ENCODE assay signal across 8 cellular contexts in the genomic region with DNA sequence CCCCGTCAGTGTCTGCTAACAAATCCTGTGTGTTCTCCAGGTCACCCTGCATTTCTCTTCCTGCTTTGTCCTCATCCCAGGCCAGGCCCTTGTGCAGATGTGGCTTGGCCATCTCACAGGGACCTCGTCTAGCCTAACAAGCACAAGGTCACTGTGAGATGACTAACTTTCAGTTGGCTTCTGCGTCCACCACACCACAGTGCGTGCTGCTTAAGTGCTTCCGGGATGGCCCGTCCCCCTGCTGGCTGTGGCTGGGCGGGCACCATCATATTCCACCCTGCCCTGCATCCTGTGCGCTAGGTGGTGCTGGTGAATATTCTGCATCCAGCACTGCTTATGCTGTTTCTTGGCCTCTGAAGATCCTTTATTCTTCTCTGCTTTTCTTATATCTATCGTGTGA. TPM values are rescaled to one million over a fixed set of nuclear protein-coding genes. Genes with fewer than 3 reads are reported as not detected.
DNase-seq lines count a peak whose midpoint lies in the region; ATAC-seq, FAIRE-seq and TF ChIP-seq lines count a peak whose summit lies in the region.

No MANE protein-coding gene starts in this region.

- H3K4me1 Mint-ChIP-seq in nephron = peaks cover 36% of the 10 kb centered on the region

- DNase-seq in ELR (ENCODE audit: low read depth) = peak; percentile 38
- peak; percentile 19 for DNase-seq in HuH-7 (ENCODE audit: low spot score)
- peak; percentile 19 for DNase-seq in bronchial epithelial cell (ENCODE audit: low read depth)
- no peak for DNase-seq in stimulated activated CD4-positive, alpha-beta T cell treated with anti-CD3 and anti-CD28 coated beads, Interleukin-2, amount 100 ng/mL, for 24 hours
- DNase-seq in NCI-H345 treated with DMSO at 0.1 percent for 48 hours (lab: John Stamatoyannopoulos, UW; ENCODE audit: unreplicated experiment) = no peak
- DNase-seq in DMS79 treated with DMSO at 0.1 percent for 48 hours (lab: John Stamatoyannopoulos, UW) = no peak

- peaks cover under 1% of the 10 kb centered on the region for H3K36me3 ChIP-seq in bronchial epithelial cell (ENCODE audit: control insufficient read depth, insufficient read depth, low read length)

- ATAC-seq in HG02588 (IDR thresholded peaks at IDR 0.05; ENCODE audit: unreplicated experiment) = no peak

- H3K27ac Mint-ChIP-seq in nephron = peak overlapping the region in 2 of 3 experiments; percentile 42 to 49

- no peak overlapping the region for H3K4me3 ChIP-seq in bronchial epithelial cell (ENCODE audit: low read depth, low read length)

- no peaks in the 10 kb centered on the region for H3K27me3 ChIP-seq in bronchial epithelial cell (ENCODE audit: control insufficient read depth, insufficient read depth, low read length)

- peaks cover 86% of the 10 kb centered on the region for H3K36me3 Mint-ChIP-seq in nephron (ENCODE audit: low read depth)

- H3K9me3 Mint-ChIP-seq in nephron = no peaks in the 10 kb centered on the region

- no peaks in the 10 kb centered on the region for H3K27me3 Mint-ChIP-seq in nephron (ENCODE audit: low read depth)

- peak; percentile 65 for TF ChIP-seq CTCF in bronchial epithelial cell (IDR thresholded peaks at IDR 0.05; ENCODE audit: insufficient read depth, low read length, severe bottlenecking)
- peak; percentile 37 to 58 (median 42) for TF ChIP-seq CTCF in nephron (IDR thresholded peaks at IDR 0.05; ENCODE audit: unreplicated experiment in 3 of 3)

- FAIRE-seq in bronchial epithelial cell (lab: Jason Lieb, UNC) = peak; percentile 43

- no peak overlapping the region for H3K4me3 Mint-ChIP-seq in nephron

RNA-seq across cellular contexts. Expression of gene RBBP7, which starts 33.8 kb away (rescaled TPM):
- total RNA-seq in bronchial epithelial cell = 77.4 and 112 TPM in 2 replicates

RNA-seq across cellular contexts. Expression of gene TXLNG, which starts 50.1 kb away (rescaled TPM):
- 7.6 and 11.6 TPM in 2 replicates for total RNA-seq in bronchial epithelial cell

Comparison
In these comparisons a context has a peak if more than half of its experiments do, and no peak if none do; other contexts are left out.
1. DNase-seq: peak in ELR (single experiment), HuH-7 (single experiment) and bronchial epithelial cell (single experiment); none in stimulated activated CD4-positive, alpha-beta T cell treated with anti-CD3 and anti-CD28 coated beads, Interleukin-2, amount 100 ng/mL, for 24 hours (0 of 2), NCI-H345 treated with DMSO at 0.1 percent for 48 hours (single experiment) and DMS79 treated with DMSO at 0.1 percent for 48 hours (single experiment).